In genomic region chr10:30783939-30784500, GRCh38 we compare ENCODE assay signal across 8 cellular contexts.
DNase-seq lines count a peak whose midpoint lies in the region; ATAC-seq and TF ChIP-seq lines count a peak whose summit lies in the region.

No MANE protein-coding gene starts in this region.

- TF ChIP-seq CTCF in GM13976 (IDR thresholded peaks at IDR 0.05; ENCODE audit: borderline replicate concordance, control extremely low read depth, extremely low read depth, insufficient read depth, missing control alignments) (peak; percentile 64), OCI-LY1 (IDR thresholded peaks at IDR 0.05; ENCODE audit: low read length) (peak; percentile 86)

- H3K79me2 ChIP-seq in OCI-LY1 (ENCODE audit: insufficient read depth, low read length), result no peaks in the 10 kb centered on the region

- no peak overlapping the region for H2AFZ ChIP-seq in OCI-LY1 (ENCODE audit: low read length)

- H3K4me3 ChIP-seq in OCI-LY1 (ENCODE audit: low read depth, low read length, poor library complexity, severe bottlenecking) (no peak overlapping the region), mesodermal cell (ENCODE audit: extremely low read depth, insufficient read depth, low read length, poor library complexity, severe bottlenecking) (peak overlapping the region; percentile 55)

- no peak for ATAC-seq in HG03135 (IDR thresholded peaks at IDR 0.05; ENCODE audit: unreplicated experiment)

- WGBS in mesodermal cell (ENCODE audit: insufficient coverage in 2 of 2), 2 experiments, result 0 to 3% methylated on average over 9 to 11 of the region's 18 CpGs

- H3K9ac ChIP-seq in OCI-LY1 (ENCODE audit: low read length), result no peak overlapping the region

- in situ Hi-C loops in GM13976 (cut with MboI; ENCODE audit: low sequenced_read_pairs, unreplicated experiment), result loop anchor here (25.0 kb wide), 1 partner anchor 703 kb away; no protein-coding TSS in a partner anchor

- no peaks in the 10 kb centered on the region for H3K27me3 ChIP-seq in OCI-LY1 (ENCODE audit: insufficient read depth, low read length)

- H3K4me1 ChIP-seq in OCI-LY1 (ENCODE audit: insufficient read depth, low read length, severe bottlenecking) (no peaks in the 10 kb centered on the region), mesodermal cell (ENCODE audit: control insufficient read depth, insufficient read depth, low read length, poor library complexity, severe bottlenecking) (peaks cover 27% of the 10 kb centered on the region)

- H3K27ac ChIP-seq in OCI-LY1 (ENCODE audit: low read depth, low read length, poor library complexity, severe bottlenecking) (no peak overlapping the region), mesodermal cell (ENCODE audit: low read depth, low read length, severe bottlenecking) (peak overlapping the region; percentile 1)

- no peaks in the 10 kb centered on the region for H3K9me3 ChIP-seq in OCI-LY1 (ENCODE audit: low read length)
- H3K9me3 ChIP-seq in mesodermal cell (ENCODE audit: control insufficient read depth, low read length), result no peaks in the 10 kb centered on the region

- no peaks in the 10 kb centered on the region for H3K9me2 ChIP-seq in OCI-LY1 (ENCODE audit: low read depth, low read length)

- H3K36me3 ChIP-seq in OCI-LY1 (ENCODE audit: insufficient read depth, low read length) (no peaks in the 10 kb centered on the region), mesodermal cell (ENCODE audit: control insufficient read depth, insufficient read depth, low read length) (no peaks in the 10 kb centered on the region)

- no peak overlapping the region for H3K4me2 ChIP-seq in OCI-LY1 (ENCODE audit: low read length)

- DNase-seq in GM13976 (ENCODE audit: low spot score) (peak; percentile 90), HS-27A (ENCODE audit: low read depth) (peak; percentile 36), activated T-cell treated with anti-CD3 and anti-CD28 coated beads for 24 hours (ENCODE audit: low read depth) (peak; percentile 74), epidermal melanocyte (ENCODE audit: insufficient read length, low spot score) (peak; percentile 81)
- DNase-seq in stimulated activated CD8-positive, alpha-beta memory T cell treated with anti-CD3 and anti-CD28 coated beads, Interleukin-12 subunit alpha, Interleukin-12 subunit beta, amount 100 ng/mL, for 4 hours (ENCODE audit: low read depth), result peak; percentile 68

- no peaks in the 10 kb centered on the region for H4K20me1 ChIP-seq in OCI-LY1 (ENCODE audit: insufficient read depth, low read length)

- H3F3A ChIP-seq in OCI-LY1 (ENCODE audit: insufficient read depth, low read length), result no peaks in the 10 kb centered on the region

Comparison
In these comparisons a context has a peak if more than half of its experiments do, and no peak if none do; other contexts are left out.
1. DNase-seq: peak in every context shown above with its lines; median percentile 90 in GM13976; 81 in epidermal melanocyte; 74 in activated T-cell treated with anti-CD3 and anti-CD28 coated beads for 24 hours; 68 in stimulated activated CD8-positive, alpha-beta memory T cell treated with anti-CD3 and anti-CD28 coated beads, Interleukin-12 subunit alpha, Interleukin-12 subunit beta, amount 100 ng/mL, for 4 hours; 36 in HS-27A.